ENCODE assay signal across 12 cellular contexts in the genomic region with DNA sequence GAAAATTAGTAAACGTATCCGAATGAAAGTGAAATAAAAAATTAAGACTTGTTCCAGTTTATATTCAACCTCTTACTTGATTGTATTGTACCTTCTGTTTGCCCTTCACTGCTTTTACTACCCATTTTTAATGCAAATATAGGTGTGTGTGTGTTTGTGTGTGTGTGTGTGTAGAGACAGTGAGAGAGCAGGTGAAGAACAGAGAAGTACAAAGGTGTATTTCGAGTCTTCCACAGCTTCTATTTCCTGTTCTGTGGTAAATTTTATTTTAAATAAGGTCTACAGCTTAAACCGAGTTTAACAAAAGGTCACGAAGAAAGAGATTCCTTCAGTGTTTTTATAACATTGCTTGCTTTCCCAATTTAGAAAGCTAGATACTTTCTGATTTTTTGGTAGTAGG. TPM values are rescaled to one million over a fixed set of nuclear protein-coding genes. Genes with fewer than 3 reads are reported as not detected.
A peak's percentile ranks its signal among the peaks of the same experiment; 100 is the strongest.
DNase-seq lines count a peak whose midpoint lies in the region; ATAC-seq, FAIRE-seq and TF ChIP-seq lines count a peak whose summit lies in the region.
"Had no signal": no experiment of that assay in that cellular context is flagged by ENCODE, and none has a peak within 500 bp of the region (broad histone marks: within the 10 kb centered on the region; RNA-seq: fewer than 3 reads in every experiment).

No MANE protein-coding gene starts in this region.

- H3K9me3 ChIP-seq in CD4-positive, alpha-beta T cell (ENCODE audit: control insufficient read depth, low read length), result no peaks in the 10 kb centered on the region
- no peaks in the 10 kb centered on the region for H3K9me3 ChIP-seq in esophagus squamous epithelium
- H3K9me3 ChIP-seq in gastrocnemius medialis, result no peaks in the 10 kb centered on the region

- in situ Hi-C loops in gastrocnemius medialis (cut with MboI; ENCODE audit: low sequenced_read_pairs in 4 of 4), result loop anchor here in 3 of 4 donors (25.0 kb wide), 2 partner anchors 215 to 315 kb away; no protein-coding TSS in a partner anchor

- TF ChIP-seq CTCF in CD4-positive, alpha-beta T cell (IDR thresholded peaks at IDR 0.05), result no peak
- TF ChIP-seq CTCF in esophagus squamous epithelium (IDR thresholded peaks at IDR 0.05) (no peak), gastrocnemius medialis (IDR thresholded peaks at IDR 0.05 in 4 of 5, conservative IDR thresholded peaks at IDR 0.05 in 1 of 5) (no peak)

- H3K4me3 ChIP-seq in esophagus squamous epithelium (peak overlapping the region in 1 of 4 donors; percentile 24), gastrocnemius medialis (peak overlapping the region in 3 of 4 donors; percentile 2 to 40 (median 3))

- FAIRE-seq in frontal cortex (lab: Jason Lieb, UNC), result no peak
- FAIRE-seq: GM12891 had no signal

- TF ChIP-seq POLR2A in esophagus squamous epithelium (IDR thresholded peaks at IDR 0.05) (no peak), gastrocnemius medialis (IDR thresholded peaks at IDR 0.05) (no peak)

- H3K4me1 ChIP-seq in esophagus squamous epithelium (peaks cover 28 to 76% (median 52%) of the 10 kb centered on the region in 3 donors), gastrocnemius medialis (peaks cover 50 to 59% of the 10 kb centered on the region in 2 donors)

- peak overlapping the region; percentile 78 for H3K27ac Mint-ChIP-seq in CD4-positive, alpha-beta T cell

- CTCF ChIA-PET in CD4-positive, alpha-beta T cell (lab: Charles Lee), result interaction anchor here (0.8 to 2.4 kb wide), 7 partner anchors 10 to 89 kb away, joined by 3 to 10 read pairs (median 7); a partner anchor contains a TSS

- no peaks in the 10 kb centered on the region for H3K27me3 Mint-ChIP-seq in CD4-positive, alpha-beta T cell
- H3K27me3 Mint-ChIP-seq: brain had no signal

- ATAC-seq in CD4-positive, alpha-beta T cell (ENCODE audit: poor library complexity), result peak; percentile 57
- no peak for ATAC-seq in gastrocnemius medialis
- ATAC-seq in GM21528 (IDR thresholded peaks at IDR 0.05; ENCODE audit: low FRiP score, unreplicated experiment), result no peak

- H3K9me3 Mint-ChIP-seq in CD4-positive, alpha-beta T cell, result no peaks in the 10 kb centered on the region
- H3K9me3 Mint-ChIP-seq: T-helper 2 cell treated with Interferon-gamma antibody and Interleukin-4, amounts not matched to agents 5 μg/mL and 100 μg/mL, for 36 hours had no signal

- no peak overlapping the region for H3K27ac ChIP-seq in CD4-positive, alpha-beta T cell (ENCODE audit: low read depth, low read length)
- peak overlapping the region; percentile 29 to 90 (median 80) for H3K27ac ChIP-seq in esophagus squamous epithelium
- H3K27ac ChIP-seq in gastrocnemius medialis, result peak overlapping the region; percentile 95 to 96 (median 96)

- no peak for DNase-seq in CD4-positive, alpha-beta T cell
- DNase-seq in NCI-H526 treated with DMSO at 0.1 percent for 48 hours (lab: John Stamatoyannopoulos, UW), result peak; percentile 71
- DNase-seq in esophagus squamous epithelium (lab: John Stamatoyannopoulos, UW), result no peak
- DNase-seq in gastrocnemius medialis, result no peak
- no peak for DNase-seq in mucosa of gallbladder (ENCODE audit: low spot score)
- DNase-seq in NOMO-1 treated with DMSO at 0.1 percent for 48 hours (lab: John Stamatoyannopoulos, UW; ENCODE audit: unreplicated experiment), result no peak
- no peak for DNase-seq in frontal cortex (ENCODE audit: low spot score in 2 of 2)
- DNase-seq: NCI-H1105 treated with DMSO at 0.1 percent for 48 hours had no signal

- H3K36me3 Mint-ChIP-seq in CD4-positive, alpha-beta T cell (ENCODE audit: low read depth), result peaks cover 13% of the 10 kb centered on the region

- intact Hi-C loops in CD4-positive, alpha-beta T cell (cut with DNase I, micrococcal nuclease), result loop anchor here in 1 of 2 experiments (5.0 kb wide), 1 partner anchor 35 kb away; no protein-coding TSS in a partner anchor
- intact Hi-C loops in esophagus squamous epithelium (cut with DNase I) (no loop called here), gastrocnemius medialis (cut with DNase I; ENCODE audit: low total_unique reads) (loop anchor here (5.0 kb wide), 3 partner anchors 160 to 355 kb away; no protein-coding TSS in a partner anchor)

- H3K4me1 Mint-ChIP-seq in CD4-positive, alpha-beta T cell (ENCODE audit: low read depth), result peaks cover 76% of the 10 kb centered on the region

- peaks cover 0 to 36% (median 0%) of the 10 kb centered on the region in 3 donors for H3K36me3 ChIP-seq in esophagus squamous epithelium
- no peaks in the 10 kb centered on the region for H3K36me3 ChIP-seq in gastrocnemius medialis

- peak overlapping the region; percentile 49 for H3K4me3 Mint-ChIP-seq in CD4-positive, alpha-beta T cell

- WGBS in esophagus squamous epithelium, 2 donors, result 22 to 36% methylated on average over 5 of the region's 5 CpGs

- POLR2A ChIA-PET in CD4-positive, alpha-beta T cell (lab: Charles Lee), result interaction anchor here (0.6 to 2.2 kb wide), 7 partner anchors 9 to 87 kb away, joined by 3 to 12 read pairs (median 7); no protein-coding TSS in a partner anchor

- no peaks in the 10 kb centered on the region for H3K27me3 ChIP-seq in CD4-positive, alpha-beta T cell (ENCODE audit: control insufficient read depth, insufficient read depth, low read length)
- H3K27me3 ChIP-seq in esophagus squamous epithelium, result no peaks in the 10 kb centered on the region
- no peaks in the 10 kb centered on the region for H3K27me3 ChIP-seq in gastrocnemius medialis

RNA-seq across cellular contexts. Expression of a gene that starts 12.7 kb away (rescaled TPM):
- total RNA-seq in CD4-positive, alpha-beta T cell, result 10 to 100 TPM; 38.5 to 40.3 TPM
- total RNA-seq in esophagus squamous epithelium (100 to 1,000 TPM in 2 of 4 donors, 10 to 100 TPM in 2; 71.1 to 227 (median 147) TPM), gastrocnemius medialis (1,000 to 10,000 TPM; 1,040 to 1,354 (median 1,121) TPM), mucosa of gallbladder (284 TPM), frontal cortex (16.7 TPM)
